1 cellular context compared by ENCODE assay signal in genomic region chr10:132407846-132408278, GRCh38.
TF ChIP-seq lines count a peak whose summit lies in the region.

No MANE protein-coding gene starts in this region.

TF ChIP-seq in HepG2, 621 proteins besides CTCF, POLR2A, EP300 and RAD21 (continued from another document):
- peak; percentile 35; the same call in 1 of the 2 replicates for TF ChIP-seq ZNF687 (CRISPR knock-in tag; IDR thresholded peaks at IDR 0.05)
- TF ChIP-seq CREB3 (CRISPR knock-in tag; IDR thresholded peaks at IDR 0.05), result no peak
- no peak for TF ChIP-seq ZNF792 (CRISPR knock-in tag; IDR thresholded peaks at IDR 0.05)
- TF ChIP-seq SOX5 (CRISPR knock-in tag; IDR thresholded peaks at IDR 0.05; ENCODE audit: borderline replicate concordance), result no peak
- no peak for TF ChIP-seq HDAC1 (CRISPR knock-in tag; IDR thresholded peaks at IDR 0.05)
